ENCODE assay signal across 24 cellular contexts in genomic region chr20:2993250-2993649, GRCh38. TPM values are rescaled to one million over a fixed set of nuclear protein-coding genes. Genes with fewer than 3 reads are reported as not detected.
"Had no signal": no experiment of that assay in that cellular context is flagged by ENCODE, and none has a peak within 500 bp of the region (broad histone marks: within the 10 kb centered on the region; RNA-seq: fewer than 3 reads in every experiment).

No MANE protein-coding gene starts in this region.

- H3K27me3 ChIP-seq: foreskin keratinocyte, sigmoid colon had no signal

- H3K27ac Mint-ChIP-seq: activated naive CD4-positive, alpha-beta T cell treated with anti-CD3 and anti-CD28 coated beads, Interleukin-2, amount 50 U/mL, for 24 hours; activated T-cell treated with anti-CD3 and anti-CD28 coated beads, Interleukin-2, amount 50 U/mL, for 72 hours; mesothelial cell of epicardium; progenitor cell of endocrine pancreas; stimulated activated naive B cell treated with anti-CD40 and anti-IgM and Interleukin-4, amounts not matched to agents 10 μg/mL and 1 μg/mL and 100 μg/mL, for 72 hours had no signal

- H3K4me3 ChIP-seq: coronary artery, left ventricle myocardium inferior, sigmoid colon, smooth muscle cell had no signal

- H3K9me3 Mint-ChIP-seq: activated naive CD4-positive, alpha-beta T cell treated with anti-CD3 and anti-CD28 coated beads, Interleukin-2, amount 50 U/mL, for 24 hours; activated T-cell treated with anti-CD3 and anti-CD28 coated beads, Interleukin-2, amount 50 U/mL, for 72 hours; mesothelial cell of epicardium; naive thymus-derived CD8-positive, alpha-beta T cell; stimulated activated naive B cell treated with anti-CD40 and anti-IgM and Interleukin-4, amounts not matched to agents 10 μg/mL and 1 μg/mL and 100 μg/mL, for 72 hours had no signal

- H3K4me1 ChIP-seq: foreskin keratinocyte, left ventricle myocardium inferior, sigmoid colon had no signal

- H3K9me3 ChIP-seq: left ventricle myocardium inferior, sigmoid colon had no signal

- H3K4me3 Mint-ChIP-seq: activated naive CD4-positive, alpha-beta T cell treated with anti-CD3 and anti-CD28 coated beads, Interleukin-2, amount 50 U/mL, for 24 hours; activated T-cell treated with anti-CD3 and anti-CD28 coated beads, Interleukin-2, amount 50 U/mL, for 72 hours; mesothelial cell of epicardium; naive thymus-derived CD8-positive, alpha-beta T cell; stimulated activated naive B cell treated with anti-CD40 and anti-IgM and Interleukin-4, amounts not matched to agents 10 μg/mL and 1 μg/mL and 100 μg/mL, for 72 hours had no signal

- DNase-seq: activated gamma-delta T cell; activated T-cell treated with anti-CD3 and anti-CD28 coated beads, Interleukin-2, amount 50 U/mL, for 72 hours; amniotic stem cell; cerebellar nuclear complex; effector CD4-positive, alpha-beta T cell; erythroblast; foreskin keratinocyte; kidney glomerular epithelial cell; left ventricle myocardium inferior; mammary epithelial cell; naive thymus-derived CD8-positive, alpha-beta T cell; retina; sigmoid colon; stimulated activated CD4-positive, alpha-beta T cell treated with anti-CD3 and anti-CD28 coated beads, Interleukin-15, amount 100 ng/mL, for 24 hours; stimulated activated naive B cell treated with anti-CD40 and anti-IgM and Interleukin-4, amounts not matched to agents 10 μg/mL and 1 μg/mL and 100 μg/mL, for 72 hours had no signal

- H3K27me3 Mint-ChIP-seq: activated naive CD4-positive, alpha-beta T cell treated with anti-CD3 and anti-CD28 coated beads, Interleukin-2, amount 50 U/mL, for 24 hours; naive thymus-derived CD8-positive, alpha-beta T cell; progenitor cell of endocrine pancreas; stimulated activated naive B cell treated with anti-CD40 and anti-IgM and Interleukin-4, amounts not matched to agents 10 μg/mL and 1 μg/mL and 100 μg/mL, for 72 hours had no signal

- H3K4me1 Mint-ChIP-seq: activated naive CD4-positive, alpha-beta T cell treated with anti-CD3 and anti-CD28 coated beads, Interleukin-2, amount 50 U/mL, for 24 hours had no signal

- H3K27ac ChIP-seq: coronary artery, foreskin keratinocyte, left ventricle myocardium inferior, sigmoid colon had no signal

RNA-seq across cellular contexts. Expression of gene GNRH2, which starts 50.2 kb away (rescaled TPM):
- total RNA-seq: foreskin keratinocyte, glomerular endothelial cell, left ventricle myocardium inferior, osteocyte, SK-MEL-5, smooth muscle cell, subcutaneous adipose tissue had no signal
